In the genomic region with DNA sequence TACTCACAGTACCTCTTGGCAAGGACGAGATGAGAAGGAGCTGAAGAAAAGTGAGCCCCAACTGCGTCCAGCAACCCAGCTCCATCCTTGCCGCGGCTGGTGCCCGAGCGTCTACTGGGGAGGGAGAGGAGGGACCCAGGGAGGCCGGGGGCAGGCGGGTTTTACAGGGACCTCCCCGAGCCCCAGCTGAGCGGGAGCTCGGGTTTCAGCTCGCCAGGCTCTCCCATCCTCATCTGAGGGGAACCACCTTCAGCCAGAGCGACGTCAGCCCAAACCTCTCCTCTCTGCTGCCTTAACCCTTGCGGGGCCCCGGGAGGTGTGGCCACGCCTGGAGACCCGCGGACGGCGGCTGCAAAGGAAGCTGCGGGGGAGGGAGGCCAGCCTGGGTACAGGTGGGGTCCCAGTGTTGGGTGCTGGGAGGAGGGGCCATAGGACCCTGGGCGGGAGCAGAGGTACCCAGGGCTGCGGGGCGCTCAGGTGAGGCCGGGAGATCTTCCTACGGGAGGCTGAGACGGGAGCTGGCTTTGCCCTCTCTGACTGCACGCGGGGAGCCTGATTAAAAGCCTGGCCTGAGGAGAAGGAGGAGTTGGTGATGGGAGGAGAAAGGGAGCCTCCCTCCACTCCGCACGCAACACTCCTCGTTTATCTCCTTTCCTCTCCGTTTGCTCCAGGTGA, we compare ENCODE assay signal across 8 cellular contexts.
DNase-seq lines count a peak whose midpoint lies in the region; FAIRE-seq and TF ChIP-seq lines count a peak whose summit lies in the region.

A gene with protein sequence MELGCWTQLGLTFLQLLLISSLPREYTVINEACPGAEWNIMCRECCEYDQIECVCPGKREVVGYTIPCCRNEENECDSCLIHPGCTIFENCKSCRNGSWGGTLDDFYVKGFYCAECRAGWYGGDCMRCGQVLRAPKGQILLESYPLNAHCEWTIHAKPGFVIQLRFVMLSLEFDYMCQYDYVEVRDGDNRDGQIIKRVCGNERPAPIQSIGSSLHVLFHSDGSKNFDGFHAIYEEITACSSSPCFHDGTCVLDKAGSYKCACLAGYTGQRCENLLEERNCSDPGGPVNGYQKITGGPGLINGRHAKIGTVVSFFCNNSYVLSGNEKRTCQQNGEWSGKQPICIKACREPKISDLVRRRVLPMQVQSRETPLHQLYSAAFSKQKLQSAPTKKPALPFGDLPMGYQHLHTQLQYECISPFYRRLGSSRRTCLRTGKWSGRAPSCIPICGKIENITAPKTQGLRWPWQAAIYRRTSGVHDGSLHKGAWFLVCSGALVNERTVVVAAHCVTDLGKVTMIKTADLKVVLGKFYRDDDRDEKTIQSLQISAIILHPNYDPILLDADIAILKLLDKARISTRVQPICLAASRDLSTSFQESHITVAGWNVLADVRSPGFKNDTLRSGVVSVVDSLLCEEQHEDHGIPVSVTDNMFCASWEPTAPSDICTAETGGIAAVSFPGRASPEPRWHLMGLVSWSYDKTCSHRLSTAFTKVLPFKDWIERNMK (minus strand): TSS at position 116 of the 675 bp plus-strand sequence. CDS start 31 bp downstream, at position 85.

- POLR2A ChIA-PET in AG04449 (lab: Yijun Ruan, JAX), result interaction anchor here (1.1 to 2.0 kb wide), 3 partner anchors 11 to 24 kb away, joined by 3 to 10 read pairs (median 10); no protein-coding TSS in a partner anchor

- no peaks in the 10 kb centered on the region for H3K9me3 ChIP-seq in stomach smooth muscle (ENCODE audit: control insufficient read depth in 2 of 2, low read length in 2 of 2)

- H3K4me3 ChIP-seq in AG04449 (ENCODE audit: low read depth, low read length), result peak within 1 kb of the TSS; percentile 80
- peak within 1 kb of the TSS; percentile 70 for H3K4me3 ChIP-seq in astrocyte of the spinal cord (ENCODE audit: low read depth, low read length)
- H3K4me3 ChIP-seq in stomach smooth muscle (ENCODE audit: low read length in 2 of 2), result peak within 1 kb of the TSS; percentile 15 to 71

- no peak for TF ChIP-seq POLR2A in H54 (IDR thresholded peaks at IDR 0.05; ENCODE audit: low read depth, low read length)

- in situ Hi-C loops in astrocyte of the spinal cord (cut with HindIII; ENCODE audit: low sequenced_read_pairs), result no loop called here

- peak within 1 kb of the TSS; percentile 24 for H3K27ac ChIP-seq in stomach smooth muscle (ENCODE audit: low read length)

- H3K9ac ChIP-seq in stomach smooth muscle (ENCODE audit: low read length in 2 of 2), result peak within 1 kb of the TSS in 1 of 2 donors; percentile 5

- CTCF ChIA-PET in AG04449 (lab: Yijun Ruan, JAX), result interaction anchor here (1.0 to 1.8 kb wide), 8 partner anchors 8 to 90 kb away, joined by 3 to 6 read pairs (median 5); no protein-coding TSS in a partner anchor

- no peak for FAIRE-seq in H54 (lab: Jason Lieb, UNC)

- peaks cover 23% of the 10 kb centered on the region for H3K4me1 ChIP-seq in stomach smooth muscle (ENCODE audit: control insufficient read depth, insufficient read depth, low read length)

- peaks cover 8 to 19% of the 10 kb centered on the region in 2 donors for H3K27me3 ChIP-seq in stomach smooth muscle (ENCODE audit: control insufficient read depth in 1 of 2, insufficient read depth in 2 of 2, low read length in 2 of 2)

- DNase-seq in AG04449 (ENCODE audit: low read depth, low spot score) (no peak), H54 (ENCODE audit: insufficient read length, low spot score) (peak; percentile 23), astrocyte of the spinal cord (ENCODE audit: low read depth, low spot score) (peak; percentile 82), iris pigment epithelial cell (ENCODE audit: low read depth) (peak; percentile 92), pons (ENCODE audit: low spot score) (no peak), NCI-H446 treated with DMSO at 0.1 percent for 48 hours (lab: John Stamatoyannopoulos, UW) (no peak)
- no peak for DNase-seq in activated effector memory CD4-positive, alpha-beta T cell treated with Interleukin-2 at 50 U/mL for 16 hours

- H3K36me3 ChIP-seq in stomach smooth muscle (ENCODE audit: control insufficient read depth in 2 of 2, insufficient read depth in 2 of 2, low read length in 2 of 2), result no peaks in the 10 kb centered on the region

- no peak for TF ChIP-seq CTCF in AG04449 (IDR thresholded peaks at IDR 0.05; ENCODE audit: insufficient read depth, low read length, missing control alignments)
- no peak for TF ChIP-seq CTCF in astrocyte of the spinal cord (IDR thresholded peaks at IDR 0.05; ENCODE audit: low read depth, low read length)

Comparison
In these comparisons a context has a peak if more than half of its experiments do, and no peak if none do; other contexts are left out.
1. DNase-seq: peak in H54 (single experiment), astrocyte of the spinal cord (single experiment) and iris pigment epithelial cell (single experiment); none in AG04449 (single experiment), pons (single experiment), activated effector memory CD4-positive, alpha-beta T cell treated with Interleukin-2 at 50 U/mL for 16 hours (single experiment) and NCI-H446 treated with DMSO at 0.1 percent for 48 hours (single experiment).
2. Peak in every context shown above with its lines, with median percentiles within 50 percentile points of each other: H3K4me3 ChIP-seq.